Comparison of ENCODE assay signal across 19 cellular contexts in the genomic region with DNA sequence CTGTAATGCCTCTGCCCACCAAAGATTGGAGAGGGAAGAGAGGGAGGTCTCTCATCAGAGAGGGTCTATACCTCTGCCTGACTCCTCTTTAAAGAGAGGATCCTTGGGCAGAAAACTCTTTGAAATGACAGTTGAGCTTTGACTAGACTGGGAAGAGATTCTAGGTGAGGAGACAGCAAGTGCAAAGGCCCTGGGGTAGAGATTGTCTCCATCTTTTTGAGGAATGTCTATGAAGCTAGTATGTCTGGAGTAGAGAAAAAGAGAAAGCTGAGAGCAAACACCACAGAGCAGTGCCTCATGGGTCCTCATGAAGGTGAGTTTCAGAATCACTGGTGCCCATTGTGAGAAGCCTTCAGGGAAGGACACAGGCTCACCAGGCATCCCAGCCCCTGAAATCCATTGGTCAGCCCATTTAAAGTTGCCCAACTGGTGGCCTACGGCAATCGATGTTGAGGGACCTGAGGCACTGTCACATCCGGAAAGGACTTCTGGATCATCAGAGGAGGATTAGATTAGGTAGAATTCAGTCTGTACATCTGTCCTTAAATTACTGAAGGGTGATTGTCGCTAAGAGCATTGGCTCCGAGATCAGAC. TPM values are rescaled to one million over a fixed set of nuclear protein-coding genes. Genes with fewer than 3 reads are reported as not detected.
DNase-seq lines count a peak whose midpoint lies in the region; ATAC-seq, FAIRE-seq and TF ChIP-seq lines count a peak whose summit lies in the region.
"Had no signal": no experiment of that assay in that cellular context is flagged by ENCODE, and none has a peak within 500 bp of the region (broad histone marks: within the 10 kb centered on the region; RNA-seq: fewer than 3 reads in every experiment).

No MANE protein-coding gene starts in this region.

- BruUV-seq in IMR-90 (replicated peaks; lab: Mats Ljungman, UMichigan) = no TSS peak
- BruUV-seq in K562 (replicated peaks; lab: Mats Ljungman, UMichigan) = no TSS peak

- dilution Hi-C loops in IMR-90 (cut with HindIII; ENCODE audit: low sequenced_read_pairs, unreplicated experiment) = no loop called here

- H3K9ac ChIP-seq in IMR-90 (ENCODE audit: low read depth, low read length) = no peak overlapping the region
- no peak overlapping the region for H3K9ac ChIP-seq in K562 (ENCODE audit: insufficient read depth in 1 of 2, low read depth in 2 of 2, low read length in 2 of 2)

- H3K4ac ChIP-seq in IMR-90 (ENCODE audit: low read depth, low read length) = peak overlapping the region; percentile 33; the same call in 1 of the 2 replicates

- 0 out of 4 replicates have a peak overlapping the region, but pooled peaks have one; percentile 3 to 36 for H4K8ac ChIP-seq in IMR-90 (ENCODE audit: low read depth in 2 of 2, low read length in 2 of 2)

- peaks cover 68% of the 10 kb centered on the region for H3K36me3 Mint-ChIP-seq in activated T-cell treated with anti-CD3 and anti-CD28 coated beads, Interleukin-2, amount 50 U/mL, for 24 hours (ENCODE audit: low read depth)
- peaks cover 45% of the 10 kb centered on the region for H3K36me3 Mint-ChIP-seq in natural killer cell treated with Interleukin-12 subunit alpha and Interleukin-12 subunit beta and Interleukin-15 and Interleukin-18, amount 100 ng/mL, for 72 hours
- peaks cover 39% of the 10 kb centered on the region for H3K36me3 Mint-ChIP-seq in endothelial cell (ENCODE audit: low read depth, unreplicated experiment)

- TF ChIP-seq CTCF in IMR-90 (conservative IDR thresholded peaks at IDR 0.05; ENCODE audit: low read depth, low read length) = no peak
- no peak for TF ChIP-seq CTCF in K562 (IDR thresholded peaks at IDR 0.05 in 2 of 3, conservative IDR thresholded peaks at IDR 0.05 in 1 of 3; ENCODE audit: insufficient read depth in 2 of 3, low read depth in 1 of 3, low read length in 3 of 3)
- TF ChIP-seq CTCF in endothelial cell (IDR thresholded peaks at IDR 0.05; ENCODE audit: unreplicated experiment) = no peak

- H3K4me1 ChIP-seq in IMR-90 (ENCODE audit: control insufficient read depth, insufficient read depth, low read length) (peaks cover 23% of the 10 kb centered on the region), K562 (replicated peaks in 1 of 2; ENCODE audit: control insufficient read depth in 2 of 2, insufficient read depth in 2 of 2, low read length in 2 of 2) (peaks cover 14 to 15% of the 10 kb centered on the region in 2 experiments; a peak in 3 of 5 replicates)
- H3K4me1 ChIP-seq: colonic mucosa, prostate gland had no signal

- H3K27ac Mint-ChIP-seq in activated T-cell treated with anti-CD3 and anti-CD28 coated beads, Interleukin-2, amount 50 U/mL, for 24 hours = peak overlapping the region; percentile 58
- H3K27ac Mint-ChIP-seq in natural killer cell treated with Interleukin-12 subunit alpha and Interleukin-12 subunit beta and Interleukin-15 and Interleukin-18, amount 100 ng/mL, for 72 hours = peak overlapping the region; percentile 97 to 98
- H3K27ac Mint-ChIP-seq in endothelial cell (ENCODE audit: unreplicated experiment) = no peak overlapping the region

- no peak overlapping the region for H3K14ac ChIP-seq in IMR-90 (replicated peaks; ENCODE audit: low read depth, low read length)

- no peak for FAIRE-seq in K562 (lab: Jason Lieb, UNC)
- FAIRE-seq: endometrium, H1 had no signal

- H3K4me3 Mint-ChIP-seq in activated T-cell treated with anti-CD3 and anti-CD28 coated beads, Interleukin-2, amount 50 U/mL, for 24 hours = no peak overlapping the region
- peak overlapping the region; percentile 49 for H3K4me3 Mint-ChIP-seq in natural killer cell treated with Interleukin-12 subunit alpha and Interleukin-12 subunit beta and Interleukin-15 and Interleukin-18, amount 100 ng/mL, for 72 hours
- H3K4me3 Mint-ChIP-seq in endothelial cell (ENCODE audit: unreplicated experiment) = no peak overlapping the region

- no peak overlapping the region for H3K23ac ChIP-seq in IMR-90 (ENCODE audit: low read depth, low read length)

- 100% methylated on average over 3 of the region's 5 CpGs; no CpG with 5 or more reads in 1 of the 2 experiments for WGBS in IMR-90 (ENCODE audit: extremely low coverage in 2 of 2, insufficient read length in 1 of 2), 2 experiments
- 75% methylated on average over 5 of the region's 5 CpGs for WGBS in K562 (ENCODE audit: insufficient coverage, low coverage, missing lambda C conversion rate)

- peaks cover 9% of the 10 kb centered on the region for H3K9me3 ChIP-seq in IMR-90 (ENCODE audit: control insufficient read depth, insufficient read depth, low read length)
- no peaks in the 10 kb centered on the region for H3K9me3 ChIP-seq in K562 (replicated peaks; ENCODE audit: control insufficient read depth, insufficient read depth, low read depth, low read length)
- H3K9me3 ChIP-seq: colonic mucosa, prostate gland, transverse colon had no signal

- TF ChIP-seq POLR2A in IMR-90 (IDR thresholded peaks at IDR 0.05; ENCODE audit: low read depth, low read length) (no peak), K562 (conservative IDR thresholded peaks at IDR 0.05) (no peak)

- TF ChIP-seq RAD21 in IMR-90 (IDR thresholded peaks at IDR 0.05; ENCODE audit: low read length) = no peak
- TF ChIP-seq RAD21 in K562 (CRISPR knock-in tag; conservative IDR thresholded peaks at IDR 0.05 in 1 of 2, IDR thresholded peaks at IDR 0.05 in 1 of 2) = no peak

- CTCF ChIA-PET in IMR-90 (lab: Yijun Ruan, JAX) = interaction anchor here (0.8 to 1.0 kb wide), 2 partner anchors 449 to 465 kb away, joined by 3 to 5 read pairs; no protein-coding TSS in a partner anchor
- CTCF ChIA-PET in K562 (lab: Yijun Ruan, JAX; ENCODE audit: low intra/inter-chr PET ratio) = no interaction called here

- no peak for TF ChIP-seq EP300 in K562 (IDR thresholded peaks at IDR 0.05; ENCODE audit: low read length)

- POLR2A ChIA-PET in IMR-90 (lab: Charles Lee; ENCODE audit: unreplicated experiment) (no interaction called here), K562 (lab: Yijun Ruan, JAX) (interaction anchor here (0.6 to 1.2 kb wide), 3 partner anchors 9 to 24 kb away, joined by 3 read pairs; no protein-coding TSS in a partner anchor)

- DNase-seq in activated T-cell treated with anti-CD3 and anti-CD28 coated beads, Interleukin-2, amount 50 U/mL, for 24 hours = peak; percentile 28
- DNase-seq in activated T-cell treated with anti-CD3 and anti-CD28 coated beads, Interleukin-2, amount 50 U/mL, for 1 hour = no peak
- DNase-seq in IMR-90 (no peak), K562 (ENCODE audit: extremely low read depth in 1 of 4, low spot score in 3 of 4) (no peak), endothelial cell (ENCODE audit: low spot score) (no peak)
- DNase-seq in natural killer cell treated with Interleukin-12 subunit alpha and Interleukin-12 subunit beta and Interleukin-15 and Interleukin-18, amount 100 ng/mL, for 72 hours (ENCODE audit: low spot score) = no peak
- DNase-seq: activated naive CD4-positive, alpha-beta T cell treated with anti-CD3 and anti-CD28 coated beads, Interleukin-2, amount 50 U/mL, for 16 hours; colonic mucosa; DND-41; left ventricle myocardium superior; NCI-H1694 treated with DMSO at 0.1 percent for 48 hours; NCI-H526 treated with DMSO at 0.1 percent for 48 hours; stimulated activated naive CD8-positive, alpha-beta T cell treated with anti-CD3 and anti-CD28 coated beads, Interleukin-15, Interleukin-2, amounts not matched to agents 100 U/mL and 50 U/mL, for 24 hours; transverse colon had no signal

- H2BK5ac ChIP-seq in IMR-90 (ENCODE audit: low read depth, low read length, poor library complexity, severe bottlenecking) = peak overlapping the region; percentile 72

- H3K4me1 Mint-ChIP-seq in activated T-cell treated with anti-CD3 and anti-CD28 coated beads, Interleukin-2, amount 50 U/mL, for 24 hours (ENCODE audit: low read depth) = peaks cover 94% of the 10 kb centered on the region
- H3K4me1 Mint-ChIP-seq in natural killer cell treated with Interleukin-12 subunit alpha and Interleukin-12 subunit beta and Interleukin-15 and Interleukin-18, amount 100 ng/mL, for 72 hours (ENCODE audit: low read depth in 2 of 2) = peaks cover 77 to 86% of the 10 kb centered on the region in 2 donors
- peaks cover 17% of the 10 kb centered on the region for H3K4me1 Mint-ChIP-seq in endothelial cell (ENCODE audit: unreplicated experiment)

- peak overlapping the region; percentile 26; the same call in 1 of the 2 replicates for H3K27ac ChIP-seq in IMR-90 (ENCODE audit: insufficient read depth, low read length)
- no peak overlapping the region for H3K27ac ChIP-seq in K562 (ENCODE audit: extremely low read depth, low read depth, low read length)
- H3K27ac ChIP-seq: colonic mucosa, prostate gland, transverse colon had no signal

- H2AK5ac ChIP-seq in IMR-90 (ENCODE audit: low read depth, low read length) = peak overlapping the region; percentile 26; the same call in 1 of the 2 replicates

- no peaks in the 10 kb centered on the region for H3K79me2 ChIP-seq in K562 (ENCODE audit: control insufficient read depth, insufficient read depth, low read length)

- H3K4me3 ChIP-seq in IMR-90 (ENCODE audit: insufficient read depth, low read depth, low read length) = no peak overlapping the region
- H3K4me3 ChIP-seq in K562 = no peak overlapping the region
- H3K4me3 ChIP-seq: colonic mucosa, prostate gland, transverse colon had no signal

- peaks cover 23 to 34% of the 10 kb centered on the region in 2 experiments; a peak in 3 of 4 replicates for H3K79me1 ChIP-seq in IMR-90 (ENCODE audit: low read depth in 1 of 2, low read length in 2 of 2)

- in situ Hi-C loops in IMR-90 (cut with MboI; ENCODE audit: low sequenced_read_pairs) (no loop called here), K562 (cut with MboI) (no loop called here)

- H2BK120ac ChIP-seq in IMR-90 (ENCODE audit: low read depth, low read length) = no peak overlapping the region; the same call in 1 of the 2 replicates

- peak overlapping the region; percentile 50 for H4K91ac ChIP-seq in IMR-90 (ENCODE audit: insufficient read depth, low read depth, low read length)

- no peak; the same call in 1 of the 2 replicates for ATAC-seq in IMR-90 (ENCODE audit: low read depth)
- ATAC-seq in K562 = no peak
- ATAC-seq in natural killer cell treated with Interleukin-12 subunit alpha and Interleukin-12 subunit beta and Interleukin-15 and Interleukin-18, amount 100 ng/mL, for 72 hours = no peak
- no peak for ATAC-seq in HG03378 (IDR thresholded peaks at IDR 0.05; ENCODE audit: unreplicated experiment)
- ATAC-seq: left ventricle myocardium superior; Right ventricle myocardium inferior; stimulated activated naive CD8-positive, alpha-beta T cell treated with anti-CD3 and anti-CD28 coated beads, Interleukin-15, Interleukin-2, amounts not matched to agents 100 U/mL and 50 U/mL, for 24 hours had no signal

- H2AK9ac ChIP-seq in IMR-90 (replicated peaks; ENCODE audit: low read depth, low read length, poor library complexity) = no peak overlapping the region

- H2BK15ac ChIP-seq in IMR-90 (ENCODE audit: low read depth, low read length) = peak overlapping the region; percentile 47; the same call in 2 of the 3 replicates

- intact Hi-C loops in IMR-90 (cut with micrococcal nuclease) (no loop called here), K562 (cut with micrococcal nuclease) (no loop called here)

- H3K18ac ChIP-seq in IMR-90 (ENCODE audit: low read depth, low read length) = peak overlapping the region; percentile 40; the same call in 1 of the 2 replicates

- H3K9me1 ChIP-seq in IMR-90 (ENCODE audit: insufficient read depth, low read length) (peaks cover 19% of the 10 kb centered on the region; the same call in 1 of the 2 replicates), K562 (ENCODE audit: control insufficient read depth, insufficient read depth, low read length) (no peaks in the 10 kb centered on the region)

- no peak overlapping the region for H3K56ac ChIP-seq in IMR-90 (ENCODE audit: extremely low read depth, insufficient read depth, low read length)

- H4K20me1 ChIP-seq in IMR-90 (ENCODE audit: insufficient read depth, low read length) = peaks cover 24% of the 10 kb centered on the region
- no peaks in the 10 kb centered on the region for H4K20me1 ChIP-seq in K562 (replicated peaks; ENCODE audit: control insufficient read depth, insufficient read depth, low read length)

- H2AFZ ChIP-seq in IMR-90 (replicated peaks; ENCODE audit: low read length, poor library complexity) (no peak overlapping the region), K562 (ENCODE audit: low read depth, low read length) (no peak overlapping the region)

- peaks cover 30% of the 10 kb centered on the region for H3K9me3 Mint-ChIP-seq in activated T-cell treated with anti-CD3 and anti-CD28 coated beads, Interleukin-2, amount 50 U/mL, for 24 hours
- peaks cover 14% of the 10 kb centered on the region for H3K9me3 Mint-ChIP-seq in natural killer cell treated with Interleukin-12 subunit alpha and Interleukin-12 subunit beta and Interleukin-15 and Interleukin-18, amount 100 ng/mL, for 72 hours
- no peaks in the 10 kb centered on the region for H3K9me3 Mint-ChIP-seq in endothelial cell (ENCODE audit: unreplicated experiment)

- H3K4me2 ChIP-seq in IMR-90 (ENCODE audit: low read depth, low read length) = no peak overlapping the region
- no peak overlapping the region for H3K4me2 ChIP-seq in K562 (ENCODE audit: insufficient read depth, low read length)

- peaks cover 30% of the 10 kb centered on the region for H3K36me3 ChIP-seq in IMR-90 (ENCODE audit: control insufficient read depth, insufficient read depth, low read length)
- H3K36me3 ChIP-seq in K562 (ENCODE audit: control insufficient read depth, insufficient read depth, low read length) = peaks cover 8% of the 10 kb centered on the region; the same call in 2 of the 3 replicates
- H3K36me3 ChIP-seq: colonic mucosa, prostate gland, transverse colon had no signal

- peak overlapping the region; percentile 44; the same call in 1 of the 2 replicates for H2BK20ac ChIP-seq in IMR-90 (ENCODE audit: low read depth, low read length)

- peak overlapping the region; percentile 43; the same call in 1 of the 2 replicates for H4K5ac ChIP-seq in IMR-90 (ENCODE audit: low read depth, low read length)

- H3K27me3 ChIP-seq in IMR-90 (ENCODE audit: control insufficient read depth, insufficient read depth, low read length) = no peaks in the 10 kb centered on the region
- no peaks in the 10 kb centered on the region for H3K27me3 ChIP-seq in K562 (ENCODE audit: control insufficient read depth in 2 of 2, insufficient read depth in 2 of 2, low read length in 2 of 2)
- H3K27me3 ChIP-seq: colonic mucosa, transverse colon had no signal

- no peaks in the 10 kb centered on the region for H3K27me3 Mint-ChIP-seq in activated T-cell treated with anti-CD3 and anti-CD28 coated beads, Interleukin-2, amount 50 U/mL, for 24 hours
- no peaks in the 10 kb centered on the region for H3K27me3 Mint-ChIP-seq in natural killer cell treated with Interleukin-12 subunit alpha and Interleukin-12 subunit beta and Interleukin-15 and Interleukin-18, amount 100 ng/mL, for 72 hours
- H3K27me3 Mint-ChIP-seq in endothelial cell (ENCODE audit: unreplicated experiment) = peaks cover 14% of the 10 kb centered on the region

RNA-seq across cellular contexts. Expression of a gene that starts 31.5 kb away (rescaled TPM):
- total RNA-seq in IMR-90 (2012; rRNA removed) (155 and 158 TPM in 2 replicates), K562 (2014; rRNA removed) (7.4 and 23.5 TPM in 2 replicates), K562 (2014; rRNA removed; fragmentation: Illumina TruSeq; extraction: Trizol) (5.7 and 6.0 TPM in 2 replicates), K562 (2015; rRNA removed; fragmentation: Illumina TruSeq; extraction: Trizol) (4.6 and 7.3 TPM in 2 replicates), K562 (2021) (9.5 and 12.1 TPM in 2 replicates), endothelial cell (ENCODE audit: unreplicated experiment) (137 TPM)
- polyA plus RNA-seq in IMR-90 (2012; rRNA removed) (163 and 202 TPM in 2 replicates), K562 (2011; rRNA removed) (8.2 and 9.5 TPM in 2 replicates), K562 (2014; fragmentation: Illumina TruSeq; extraction: Trizol) (8.1 TPM in 2 replicates), K562 (2014; fragmentation: Nextera tagmentation; extraction: Ambion mirVana) (1 to 10 TPM; 3.1 to 5.9 TPM), K562 (2014; rRNA removed) (9.4 and 13.4 TPM in 2 replicates)
- 108 and 247 TPM in 2 replicates for polyA plus RNA-seq in IMR-90 (2012; cell fraction: cytosol; rRNA removed)
- polyA plus RNA-seq in IMR-90 (2012; cell fraction: nucleus; rRNA removed; ENCODE audit: low replicate concordance) = 92.9 and 150 TPM in 2 replicates
- 4.1 and 9.5 TPM in 2 replicates for total RNA-seq in K562 (2011; cell fraction: chromatin; rRNA removed; ENCODE audit: low replicate concordance)
- total RNA-seq in K562 (2011; cell fraction: nucleolus; rRNA removed) = 14.5 and 15.2 TPM in 2 replicates
- 8.9 and 11.3 TPM in 2 replicates for total RNA-seq in K562 (2011; cell fraction: nucleoplasm; rRNA removed)
- polyA plus RNA-seq in K562 (2011; cell fraction: cytosol; rRNA removed) = 13.7 and 24.2 TPM in 2 replicates
- polyA plus RNA-seq in K562 (2011; cell fraction: nucleus; rRNA removed) = 4.1 and 4.6 TPM in 2 replicates
- polyA plus RNA-seq in K562 (2012) = 6.0 and 6.2 TPM in 2 replicates
- 10.9 and 13.0 TPM in 2 replicates for polyA minus RNA-seq in K562 (2011; rRNA and poly(A)+ RNA removed)
- polyA minus RNA-seq in K562 (2011; cell fraction: cytosol; rRNA and poly(A)+ RNA removed) = 5.6 and 12.1 TPM in 2 replicates
- 7.7 and 15.4 TPM in 2 replicates for polyA minus RNA-seq in K562 (2011; cell fraction: nucleus; rRNA and poly(A)+ RNA removed)
- total RNA-seq in natural killer cell treated with Interleukin-12 subunit alpha and Interleukin-12 subunit beta and Interleukin-15 and Interleukin-18, amount 100 ng/mL, for 72 hours = 1,000 to 10,000 TPM in 1 of 2 donors, 100 to 1,000 TPM in 1; 206 to 1,155 TPM
